ENCODE assay signal across 10 cellular contexts in the genomic region with DNA sequence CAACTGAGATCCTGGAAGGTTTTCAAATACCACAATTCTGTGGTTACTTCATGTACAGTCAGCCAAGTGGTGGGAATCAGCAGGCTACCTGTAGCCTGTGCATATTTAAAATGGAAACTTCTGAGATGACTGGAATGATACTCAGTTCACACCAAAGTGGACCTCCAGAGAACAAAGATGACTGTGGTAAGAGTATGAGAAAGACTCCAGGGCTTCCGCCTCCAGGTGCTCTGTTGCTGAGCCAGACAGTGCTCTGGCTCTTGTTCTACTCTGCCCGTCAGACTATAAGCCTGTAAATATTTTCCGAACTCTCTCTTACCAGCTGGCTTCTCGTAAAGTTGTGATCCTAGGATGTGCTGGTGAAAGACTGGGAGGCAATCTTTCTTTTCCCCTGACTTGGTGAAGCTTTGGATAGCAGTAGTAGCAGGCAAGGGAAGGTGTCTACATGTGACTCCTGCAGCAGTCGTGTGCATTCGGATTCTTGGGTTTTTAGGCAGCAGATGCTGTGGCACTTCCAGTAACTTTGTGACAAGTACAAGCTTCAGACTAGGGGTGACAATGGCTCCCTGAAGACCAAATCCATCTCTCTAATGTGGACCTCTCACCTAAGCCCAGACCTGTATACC. TPM values are rescaled to one million over a fixed set of nuclear protein-coding genes. Genes with fewer than 3 reads are reported as not detected.
DNase-seq lines count a peak whose midpoint lies in the region; ATAC-seq and TF ChIP-seq lines count a peak whose summit lies in the region.
"Had no signal": no experiment of that assay in that cellular context is flagged by ENCODE, and none has a peak within 500 bp of the region (broad histone marks: within the 10 kb centered on the region; RNA-seq: fewer than 3 reads in every experiment).

No MANE protein-coding gene starts in this region.

- no peaks in the 10 kb centered on the region for H3K9me3 ChIP-seq in SJCRH30 (replicated peaks)
- H3K9me3 ChIP-seq in WERI-Rb-1 (ENCODE audit: severe bottlenecking) = no peaks in the 10 kb centered on the region

- H3K4me3 ChIP-seq in SJCRH30 = no peak overlapping the region
- H3K4me3 ChIP-seq in WERI-Rb-1 (ENCODE audit: low read depth, low read length) = no peak overlapping the region

- H3K36me3 ChIP-seq in SJCRH30 = peaks cover 33% of the 10 kb centered on the region
- H3K36me3 ChIP-seq in WERI-Rb-1 = no peaks in the 10 kb centered on the region

- H3K4me1 ChIP-seq in SJCRH30 = no peaks in the 10 kb centered on the region

- no peaks in the 10 kb centered on the region for H3K27me3 ChIP-seq in SJCRH30
- H3K27me3 ChIP-seq in WERI-Rb-1 (ENCODE audit: insufficient read depth, low read depth, severe bottlenecking) = no peaks in the 10 kb centered on the region

- no peak for TF ChIP-seq CTCF in WERI-Rb-1 (IDR thresholded peaks at IDR 0.05; ENCODE audit: low read depth, low read length)

- DNase-seq in iris pigment epithelial cell (ENCODE audit: low read depth) (peak; percentile 58), SJCRH30 (no peak), AG20443 (ENCODE audit: low spot score) (no peak), OCI-M2 (lab: John Stamatoyannopoulos, UW; ENCODE audit: unreplicated experiment) (no peak), WERI-Rb-1 (no peak)
- DNase-seq: NCI-H526 treated with DMSO at 0.1 percent for 48 hours had no signal

- H3K27ac ChIP-seq in SJCRH30 = no peak overlapping the region
- H3K27ac ChIP-seq in WERI-Rb-1 = no peak overlapping the region

- ATAC-seq in GM18511 (IDR thresholded peaks at IDR 0.05; ENCODE audit: unreplicated experiment) = peak; percentile 79
- ATAC-seq in GM21367 (IDR thresholded peaks at IDR 0.05; ENCODE audit: unreplicated experiment) = peak; percentile 48
- ATAC-seq in HG03457 (IDR thresholded peaks at IDR 0.05; ENCODE audit: unreplicated experiment) = peak; percentile 63
- ATAC-seq: sciatic nerve had no signal

RNA-seq across cellular contexts. Expression of a gene that starts 23.1 kb away (rescaled TPM):
- total RNA-seq in SJCRH30 (2014; rRNA removed; shearing (Covaris generic)) = 94.5 and 110 TPM in 2 replicates
